ENCODE assay signal across 1 cellular context in the genomic region with DNA sequence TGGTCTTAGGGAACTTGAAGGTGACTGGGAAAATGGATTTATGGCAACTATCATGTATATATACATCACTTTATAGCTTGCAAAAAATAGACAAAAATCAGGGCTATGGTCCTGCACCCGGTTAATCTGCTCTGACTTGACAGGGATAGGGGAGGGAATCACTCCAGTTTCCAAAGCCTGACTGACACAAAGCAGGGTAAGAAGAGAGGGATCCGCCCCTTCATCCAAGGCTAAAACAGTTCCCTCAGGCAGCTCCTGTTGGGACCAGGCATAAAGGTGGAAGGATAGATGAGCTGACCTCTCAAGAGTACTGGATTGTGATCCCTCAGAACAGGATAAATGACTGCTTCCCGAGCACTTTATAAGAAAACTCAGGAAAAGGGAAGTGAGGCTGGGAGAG.
TF ChIP-seq lines count a peak whose summit lies in the region.

No MANE protein-coding gene starts in this region.

TF ChIP-seq in GM12878, 131 proteins besides CTCF, POLR2A, EP300 and RAD21:
- TF ChIP-seq EGR1 (IDR thresholded peaks at IDR 0.05; ENCODE audit: borderline replicate concordance in 1 of 2, low read depth in 2 of 2, low read length in 2 of 2) (no peak), SP1 (IDR thresholded peaks at IDR 0.05; ENCODE audit: low read depth, low read length) (no peak), BMI1 (IDR thresholded peaks at IDR 0.05; ENCODE audit: borderline replicate concordance) (no peak), RFX5 (IDR thresholded peaks at IDR 0.05; ENCODE audit: low read depth, low read length) (no peak), NR2C1 (IDR thresholded peaks at IDR 0.05) (no peak), NRF1 (conservative IDR thresholded peaks at IDR 0.05; ENCODE audit: low read depth, low read length) (no peak), IRF3 (IDR thresholded peaks at IDR 0.05) (no peak), TAF1 (IDR thresholded peaks at IDR 0.05; ENCODE audit: borderline replicate concordance, low read depth, low read length) (no peak), ATF3 (IDR thresholded peaks at IDR 0.05; ENCODE audit: borderline replicate concordance, extremely low read depth, low read depth, low read length) (no peak), ZNF384 (IDR thresholded peaks at IDR 0.05; ENCODE audit: borderline replicate concordance, low read depth, low read length) (no peak), TARDBP (IDR thresholded peaks at IDR 0.05; ENCODE audit: borderline replicate concordance) (no peak)
- TF ChIP-seq, protein P1, sequence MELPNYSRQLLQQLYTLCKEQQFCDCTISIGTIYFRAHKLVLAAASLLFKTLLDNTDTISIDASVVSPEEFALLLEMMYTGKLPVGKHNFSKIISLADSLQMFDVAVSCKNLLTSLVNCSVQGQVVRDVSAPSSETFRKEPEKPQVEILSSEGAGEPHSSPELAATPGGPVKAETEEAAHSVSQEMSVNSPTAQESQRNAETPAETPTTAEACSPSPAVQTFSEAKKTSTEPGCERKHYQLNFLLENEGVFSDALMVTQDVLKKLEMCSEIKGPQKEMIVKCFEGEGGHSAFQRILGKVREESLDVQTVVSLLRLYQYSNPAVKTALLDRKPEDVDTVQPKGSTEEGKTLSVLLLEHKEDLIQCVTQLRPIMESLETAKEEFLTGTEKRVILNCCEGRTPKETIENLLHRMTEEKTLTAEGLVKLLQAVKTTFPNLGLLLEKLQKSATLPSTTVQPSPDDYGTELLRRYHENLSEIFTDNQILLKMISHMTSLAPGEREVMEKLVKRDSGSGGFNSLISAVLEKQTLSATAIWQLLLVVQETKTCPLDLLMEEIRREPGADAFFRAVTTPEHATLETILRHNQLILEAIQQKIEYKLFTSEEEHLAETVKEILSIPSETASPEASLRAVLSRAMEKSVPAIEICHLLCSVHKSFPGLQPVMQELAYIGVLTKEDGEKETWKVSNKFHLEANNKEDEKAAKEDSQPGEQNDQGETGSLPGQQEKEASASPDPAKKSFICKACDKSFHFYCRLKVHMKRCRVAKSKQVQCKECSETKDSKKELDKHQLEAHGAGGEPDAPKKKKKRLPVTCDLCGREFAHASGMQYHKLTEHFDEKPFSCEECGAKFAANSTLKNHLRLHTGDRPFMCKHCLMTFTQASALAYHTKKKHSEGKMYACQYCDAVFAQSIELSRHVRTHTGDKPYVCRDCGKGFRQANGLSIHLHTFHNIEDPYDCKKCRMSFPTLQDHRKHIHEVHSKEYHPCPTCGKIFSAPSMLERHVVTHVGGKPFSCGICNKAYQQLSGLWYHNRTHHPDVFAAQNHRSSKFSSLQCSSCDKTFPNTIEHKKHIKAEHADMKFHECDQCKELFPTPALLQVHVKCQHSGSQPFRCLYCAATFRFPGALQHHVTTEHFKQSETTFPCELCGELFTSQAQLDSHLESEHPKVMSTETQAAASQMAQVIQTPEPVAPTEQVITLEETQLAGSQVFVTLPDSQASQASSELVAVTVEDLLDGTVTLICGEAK (IDR thresholded peaks at IDR 0.05; ENCODE audit: borderline replicate concordance) = no peak
TF ChIP-seq in GM12878: peak in this region for 0.
